Comparison of ENCODE assay signal across 1 cellular context in genomic region chr4:95556460-95556859, GRCh38.
TF ChIP-seq lines count a peak whose summit lies in the region.

No MANE protein-coding gene starts in this region.

TF ChIP-seq in HEK293, 187 proteins besides CTCF, POLR2A, EP300 and RAD21 (continued from another document):
- TF ChIP-seq ZNF362 (tag by site-specific recombination; IDR thresholded peaks at IDR 0.05) (peak; percentile 80), ZNF785 (tag by site-specific recombination; IDR thresholded peaks at IDR 0.05) (no peak), ZNF692 (tag by site-specific recombination; IDR thresholded peaks at IDR 0.05) (peak; percentile 65)
